1 cellular context compared by ENCODE assay signal in genomic region chr2:127386246-127386645, GRCh38.
TF ChIP-seq lines count a peak whose summit lies in the region.

No MANE protein-coding gene starts in this region.

TF ChIP-seq in HepG2, 621 proteins besides CTCF, POLR2A, EP300 and RAD21 (continued from another document):
- TF ChIP-seq, protein P1, sequence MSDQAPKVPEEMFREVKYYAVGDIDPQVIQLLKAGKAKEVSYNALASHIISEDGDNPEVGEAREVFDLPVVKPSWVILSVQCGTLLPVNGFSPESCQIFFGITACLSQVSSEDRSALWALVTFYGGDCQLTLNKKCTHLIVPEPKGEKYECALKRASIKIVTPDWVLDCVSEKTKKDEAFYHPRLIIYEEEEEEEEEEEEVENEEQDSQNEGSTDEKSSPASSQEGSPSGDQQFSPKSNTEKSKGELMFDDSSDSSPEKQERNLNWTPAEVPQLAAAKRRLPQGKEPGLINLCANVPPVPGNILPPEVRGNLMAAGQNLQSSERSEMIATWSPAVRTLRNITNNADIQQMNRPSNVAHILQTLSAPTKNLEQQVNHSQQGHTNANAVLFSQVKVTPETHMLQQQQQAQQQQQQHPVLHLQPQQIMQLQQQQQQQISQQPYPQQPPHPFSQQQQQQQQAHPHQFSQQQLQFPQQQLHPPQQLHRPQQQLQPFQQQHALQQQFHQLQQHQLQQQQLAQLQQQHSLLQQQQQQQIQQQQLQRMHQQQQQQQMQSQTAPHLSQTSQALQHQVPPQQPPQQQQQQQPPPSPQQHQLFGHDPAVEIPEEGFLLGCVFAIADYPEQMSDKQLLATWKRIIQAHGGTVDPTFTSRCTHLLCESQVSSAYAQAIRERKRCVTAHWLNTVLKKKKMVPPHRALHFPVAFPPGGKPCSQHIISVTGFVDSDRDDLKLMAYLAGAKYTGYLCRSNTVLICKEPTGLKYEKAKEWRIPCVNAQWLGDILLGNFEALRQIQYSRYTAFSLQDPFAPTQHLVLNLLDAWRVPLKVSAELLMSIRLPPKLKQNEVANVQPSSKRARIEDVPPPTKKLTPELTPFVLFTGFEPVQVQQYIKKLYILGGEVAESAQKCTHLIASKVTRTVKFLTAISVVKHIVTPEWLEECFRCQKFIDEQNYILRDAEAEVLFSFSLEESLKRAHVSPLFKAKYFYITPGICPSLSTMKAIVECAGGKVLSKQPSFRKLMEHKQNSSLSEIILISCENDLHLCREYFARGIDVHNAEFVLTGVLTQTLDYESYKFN (CRISPR knock-in tag; conservative IDR thresholded peaks at IDR 0.05): no peak
- TF ChIP-seq CREM (IDR thresholded peaks at IDR 0.05) (no peak), CREM (CRISPR knock-in tag; IDR thresholded peaks at IDR 0.05) (no peak), ZNF343 (CRISPR knock-in tag; IDR thresholded peaks at IDR 0.05) (no peak), MAF1 (CRISPR knock-in tag; IDR thresholded peaks at IDR 0.05; ENCODE audit: borderline replicate concordance) (no peak), ZNF737 (CRISPR knock-in tag; IDR thresholded peaks at IDR 0.05; ENCODE audit: borderline replicate concordance) (no peak), ZNF761 (CRISPR knock-in tag; conservative IDR thresholded peaks at IDR 0.05) (no peak), HDAC1 (CRISPR knock-in tag; IDR thresholded peaks at IDR 0.05) (no peak), PITX1 (CRISPR knock-in tag; IDR thresholded peaks at IDR 0.05) (no peak), ZNF790 (CRISPR knock-in tag; IDR thresholded peaks at IDR 0.05; ENCODE audit: borderline replicate concordance) (no peak), ZNF235 (CRISPR knock-in tag; IDR thresholded peaks at IDR 0.05; ENCODE audit: borderline replicate concordance) (no peak)
- TF ChIP-seq, protein P2, sequence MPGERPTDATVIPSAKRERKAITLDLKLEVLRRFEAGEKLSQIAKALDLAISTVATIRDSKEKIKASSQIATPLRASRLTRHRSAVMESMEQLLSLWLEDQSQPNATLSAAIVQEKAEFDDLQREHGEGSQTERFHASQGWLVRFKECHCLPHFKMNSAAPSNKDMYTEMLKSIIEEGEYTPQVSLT (CRISPR knock-in tag; IDR thresholded peaks at IDR 0.05; ENCODE audit: borderline replicate concordance, low read depth): no peak
TF ChIP-seq in HepG2: peak in this region for 10.
